Comparison of ENCODE assay signal across 20 cellular contexts in genomic region chr16:80433617-80434016, GRCh38.
DNase-seq lines count a peak whose midpoint lies in the region; ATAC-seq and TF ChIP-seq lines count a peak whose summit lies in the region.
"Had no signal": no experiment of that assay in that cellular context is flagged by ENCODE, and none has a peak within 500 bp of the region (broad histone marks: within the 10 kb centered on the region; RNA-seq: fewer than 3 reads in every experiment).

No MANE protein-coding gene starts in this region.

- no peak overlapping the region for H3K27ac ChIP-seq in osteoblast (ENCODE audit: low read depth, low read length)
- H3K27ac ChIP-seq in right atrium auricular region = no peak overlapping the region
- H3K27ac ChIP-seq: cardiac muscle cell, coronary artery, prostate gland had no signal

- TF ChIP-seq CTCF in osteoblast (IDR thresholded peaks at IDR 0.05; ENCODE audit: extremely low read depth, low read depth, low read length) (no peak), right atrium auricular region (IDR thresholded peaks at IDR 0.05) (no peak)

- H3K36me3 Mint-ChIP-seq in activated CD8-positive, alpha-beta memory T cell treated with anti-CD3 and anti-CD28 coated beads, Interleukin-2, amount 10 ng/mL, durations not matched to agents 7 days and 5 days = no peaks in the 10 kb centered on the region
- H3K36me3 Mint-ChIP-seq in activated T-helper 17 cell treated with anti-CD3 and anti-CD28 coated beads, Interleukin-2, amount 50 U/mL, for 72 hours (ENCODE audit: low read depth) = no peaks in the 10 kb centered on the region

- H3K4me1 Mint-ChIP-seq in activated CD8-positive, alpha-beta memory T cell treated with anti-CD3 and anti-CD28 coated beads, Interleukin-2, amount 10 ng/mL, durations not matched to agents 7 days and 5 days = peaks cover 11% of the 10 kb centered on the region
- H3K4me1 Mint-ChIP-seq in activated T-helper 17 cell treated with anti-CD3 and anti-CD28 coated beads, Interleukin-2, amount 50 U/mL, for 72 hours = no peaks in the 10 kb centered on the region
- H3K4me1 Mint-ChIP-seq: activated CD4-positive, alpha-beta T cell treated with anti-CD3 and anti-CD28 coated beads, Interleukin-2, amount 10 ng/mL, durations not matched to agents 7 days and 5 days had no signal

- DNase-seq in activated CD8-positive, alpha-beta memory T cell treated with anti-CD3 and anti-CD28 coated beads, Interleukin-2, amount 10 ng/mL, durations not matched to agents 7 days and 5 days = peak; percentile 48
- DNase-seq in activated CD8-positive, alpha-beta memory T cell treated with anti-CD3 and anti-CD28 coated beads, Interleukin-2, amount 50 U/mL, for 48 hours = no peak
- DNase-seq in M059J (ENCODE audit: low read depth) (peak; percentile 46), osteoblast (ENCODE audit: insufficient read length, low spot score, missing footprints) (peak; percentile 59), medulla oblongata (ENCODE audit: extremely low spot score) (no peak), NOMO-1 treated with DMSO at 0.1 percent for 48 hours (lab: John Stamatoyannopoulos, UW; ENCODE audit: unreplicated experiment) (no peak), right atrium auricular region (ENCODE audit: low spot score) (no peak)
- DNase-seq: activated CD4-positive, alpha-beta T cell treated with anti-CD3 and anti-CD28 coated beads, Interleukin-2, amount 10 ng/mL, durations not matched to agents 7 days and 5 days; activated gamma-delta T cell treated with Interleukin-2 at 50 U/mL for 16 hours; BE2C; H9; KBM-7; kidney; NCI-H187; NCI-H526 treated with DMSO at 0.1 percent for 48 hours had no signal

- H3K9me3 ChIP-seq in osteoblast (ENCODE audit: low read depth, low read length) (no peaks in the 10 kb centered on the region), right atrium auricular region (peaks cover 0 to 8% of the 10 kb centered on the region in 2 donors)
- H3K9me3 ChIP-seq: BE2C, prostate gland had no signal

- peaks cover 42% of the 10 kb centered on the region for H3K27me3 Mint-ChIP-seq in activated CD8-positive, alpha-beta memory T cell treated with anti-CD3 and anti-CD28 coated beads, Interleukin-2, amount 10 ng/mL, durations not matched to agents 7 days and 5 days
- H3K27me3 Mint-ChIP-seq in activated T-helper 17 cell treated with anti-CD3 and anti-CD28 coated beads, Interleukin-2, amount 50 U/mL, for 72 hours = peaks cover 29% of the 10 kb centered on the region

- H3K4me1 ChIP-seq in osteoblast (ENCODE audit: insufficient read depth, low read length) = no peaks in the 10 kb centered on the region
- no peaks in the 10 kb centered on the region for H3K4me1 ChIP-seq in right atrium auricular region
- H3K4me1 ChIP-seq: BE2C, prostate gland had no signal

- H3K4me2 ChIP-seq in osteoblast (ENCODE audit: insufficient read depth, low read length) = no peak overlapping the region

- no peak overlapping the region for H3K27ac Mint-ChIP-seq in activated CD8-positive, alpha-beta memory T cell treated with anti-CD3 and anti-CD28 coated beads, Interleukin-2, amount 10 ng/mL, durations not matched to agents 7 days and 5 days
- H3K27ac Mint-ChIP-seq in activated T-helper 17 cell treated with anti-CD3 and anti-CD28 coated beads, Interleukin-2, amount 50 U/mL, for 72 hours = no peak overlapping the region
- H3K27ac Mint-ChIP-seq: activated CD4-positive, alpha-beta T cell treated with anti-CD3 and anti-CD28 coated beads, Interleukin-2, amount 10 ng/mL, durations not matched to agents 7 days and 5 days; H9 had no signal

- no peak overlapping the region for H2AFZ ChIP-seq in osteoblast (ENCODE audit: low read length)

- H3K36me3 ChIP-seq in osteoblast (ENCODE audit: insufficient read depth, low read length) (no peaks in the 10 kb centered on the region), right atrium auricular region (no peaks in the 10 kb centered on the region)
- H3K36me3 ChIP-seq: BE2C, cardiac muscle cell, prostate gland had no signal

- peak; percentile 47 for ATAC-seq in activated CD8-positive, alpha-beta memory T cell treated with anti-CD3 and anti-CD28 coated beads, Interleukin-2, amount 10 ng/mL, durations not matched to agents 7 days and 5 days
- peak; percentile 93 for ATAC-seq in activated T-helper 17 cell treated with anti-CD3 and anti-CD28 coated beads, Interleukin-2, amount 50 U/mL, for 72 hours (replicated peaks)
- ATAC-seq: SK-N-SH treated with all-trans-retinoic acid at 6 μM for 48 hours had no signal

- CTCF ChIA-PET in activated CD8-positive, alpha-beta memory T cell treated with anti-CD3 and anti-CD28 coated beads, Interleukin-2, amount 10 ng/mL, durations not matched to agents 7 days and 5 days (lab: Charles Lee) = no interaction called here

- H3K27me3 ChIP-seq in osteoblast (ENCODE audit: insufficient read depth, low read length) (no peaks in the 10 kb centered on the region), right atrium auricular region (no peaks in the 10 kb centered on the region)
- H3K27me3 ChIP-seq: BE2C had no signal

- H3K9me3 Mint-ChIP-seq in activated CD8-positive, alpha-beta memory T cell treated with anti-CD3 and anti-CD28 coated beads, Interleukin-2, amount 10 ng/mL, durations not matched to agents 7 days and 5 days (ENCODE audit: low read depth) = no peaks in the 10 kb centered on the region
- peaks cover 7% of the 10 kb centered on the region for H3K9me3 Mint-ChIP-seq in activated T-helper 17 cell treated with anti-CD3 and anti-CD28 coated beads, Interleukin-2, amount 50 U/mL, for 72 hours
- H3K9me3 Mint-ChIP-seq: activated CD4-positive, alpha-beta T cell treated with anti-CD3 and anti-CD28 coated beads, Interleukin-2, amount 10 ng/mL, durations not matched to agents 7 days and 5 days; H9 had no signal

- no peaks in the 10 kb centered on the region for H4K20me1 ChIP-seq in osteoblast (ENCODE audit: insufficient read depth, low read length)

- no peaks in the 10 kb centered on the region for H3K79me2 ChIP-seq in osteoblast (ENCODE audit: insufficient read depth, low read length)

- no peak overlapping the region for H3K4me3 Mint-ChIP-seq in activated CD8-positive, alpha-beta memory T cell treated with anti-CD3 and anti-CD28 coated beads, Interleukin-2, amount 10 ng/mL, durations not matched to agents 7 days and 5 days
- H3K4me3 Mint-ChIP-seq in activated T-helper 17 cell treated with anti-CD3 and anti-CD28 coated beads, Interleukin-2, amount 50 U/mL, for 72 hours = no peak overlapping the region
- H3K4me3 Mint-ChIP-seq: activated CD4-positive, alpha-beta T cell treated with anti-CD3 and anti-CD28 coated beads, Interleukin-2, amount 10 ng/mL, durations not matched to agents 7 days and 5 days; H9 had no signal

- H3K4me3 ChIP-seq in osteoblast (ENCODE audit: insufficient read depth, low read length) = no peak overlapping the region
- H3K4me3 ChIP-seq in right atrium auricular region = no peak overlapping the region
- H3K4me3 ChIP-seq: cardiac muscle cell, coronary artery, prostate gland had no signal

Comparison
In these comparisons a context has a peak if more than half of its experiments do, and no peak if none do; other contexts are left out.
1. DNase-seq: peak in activated CD8-positive, alpha-beta memory T cell treated with anti-CD3 and anti-CD28 coated beads, Interleukin-2, amount 10 ng/mL, durations not matched to agents 7 days and 5 days (single experiment), M059J (single experiment) and osteoblast (single experiment); none in activated CD8-positive, alpha-beta memory T cell treated with anti-CD3 and anti-CD28 coated beads, Interleukin-2, amount 50 U/mL, for 48 hours (single experiment), medulla oblongata (single experiment), NOMO-1 treated with DMSO at 0.1 percent for 48 hours (single experiment) and right atrium auricular region (single experiment).